In the genomic region with DNA sequence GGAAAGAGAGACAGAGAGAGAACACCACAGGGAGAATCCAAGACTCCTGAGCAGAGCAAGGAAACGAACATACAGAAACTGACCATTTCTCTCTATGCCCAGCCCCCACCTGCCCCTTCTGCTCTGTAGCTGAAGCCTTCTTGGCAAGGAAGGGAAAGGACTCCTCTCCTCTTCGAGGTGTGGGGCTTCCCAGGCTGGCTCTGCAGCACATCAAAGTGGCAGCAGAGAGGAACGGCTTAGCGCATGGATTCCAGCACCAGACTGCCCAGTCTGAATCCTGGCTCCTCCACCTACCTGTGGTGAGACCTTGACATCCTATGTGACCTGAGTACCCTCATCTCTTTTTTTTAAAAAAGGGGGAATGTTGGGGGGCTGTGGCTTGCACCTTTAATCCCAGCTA, we compare ENCODE assay signal across 23 cellular contexts.
A peak's percentile ranks its signal among the peaks of the same experiment; 100 is the strongest.
DNase-seq lines count a peak whose midpoint lies in the region; ATAC-seq, FAIRE-seq and TF ChIP-seq lines count a peak whose summit lies in the region.
"Had no signal": no experiment of that assay in that cellular context is flagged by ENCODE, and none has a peak within 500 bp of the region (broad histone marks: within the 10 kb centered on the region; RNA-seq: fewer than 3 reads in every experiment).

No MANE protein-coding gene starts in this region.

- TF ChIP-seq RAD21 in HepG2 (CRISPR knock-in tag; IDR thresholded peaks at IDR 0.05): no peak

- H3K4me3 ChIP-seq in HepG2 (replicated peaks in 1 of 3; ENCODE audit: insufficient read depth in 1 of 3, low read depth in 2 of 3, low read length in 3 of 3) (no peak overlapping the region), right lobe of liver (no peak overlapping the region), esophagus squamous epithelium (peak overlapping the region in 1 of 4 donors; percentile 6), transverse colon (no peak overlapping the region)
- H3K4me3 ChIP-seq: HAP-1, K562, MG63, PC-9 had no signal

- H3K27ac ChIP-seq in HepG2 (ENCODE audit: extremely low read length, insufficient read depth, low read length) (no peak overlapping the region), right lobe of liver (no peak overlapping the region), esophagus squamous epithelium (peak overlapping the region in 3 of 4 donors; percentile 90 to 94 (median 91)), transverse colon (peak overlapping the region; percentile 66 to 81 (median 76))
- H3K27ac ChIP-seq: HL-60, PC-9 had no signal

- in situ Hi-C loops in HepG2 (cut with HindIII; ENCODE audit: extremely low pct_ligation_motif_present, low pct_unique_long_range_greater_than_20kb) (no loop called here), transverse colon (cut with MboI; ENCODE audit: low pct_ligation_motif_present in 1 of 4, low pct_unique_long_range_greater_than_20kb in 1 of 4, low sequenced_read_pairs in 3 of 4) (no loop called here)

- TF ChIP-seq POLR2A in HepG2 (IDR thresholded peaks at IDR 0.05; ENCODE audit: insufficient read depth in 1 of 2, low read depth in 2 of 2, low read length in 2 of 2): no peak
- TF ChIP-seq POLR2A in right lobe of liver (IDR thresholded peaks at IDR 0.05): no peak
- no peak for TF ChIP-seq POLR2A in esophagus squamous epithelium (IDR thresholded peaks at IDR 0.05)
- TF ChIP-seq POLR2A in transverse colon (IDR thresholded peaks at IDR 0.05): no peak

- H3K36me3 Mint-ChIP-seq in brain: peaks cover 20% of the 10 kb centered on the region

- peak overlapping the region in 3 of 5 experiments; percentile 1 to 56 (median 19) for H3K27ac Mint-ChIP-seq in brain
- H3K27ac Mint-ChIP-seq: CD4-positive, alpha-beta T cell had no signal

- H2AFZ ChIP-seq in HepG2 (ENCODE audit: low read length): no peak overlapping the region
- H2AFZ ChIP-seq: PC-9 had no signal

- POLR2A ChIA-PET in HepG2 (lab: Yijun Ruan, JAX): interaction anchor here (1.7 to 2.1 kb wide), 2 partner anchors 68 to 70 kb away, joined by 4 to 5 read pairs; no protein-coding TSS in a partner anchor

- no peak for DNase-seq in HepG2 (ENCODE audit: low spot score)
- DNase-seq in right lobe of liver: no peak
- DNase-seq in esophagus squamous epithelium (lab: John Stamatoyannopoulos, UW): no peak
- no peak for DNase-seq in transverse colon
- no peak for DNase-seq in SHP77 (lab: John Stamatoyannopoulos, UW)
- DNase-seq in COLO829 (ENCODE audit: low spot score): no peak
- DNase-seq: CD4-positive, alpha-beta T cell; COR-L47; GOT3; MG63; NCI-H2029; NCI-H446 treated with DMSO at 0.1 percent for 48 hours; NCI-H526; NCI-H82; NK-92 treated with Interleukin-12 subunit alpha and Interleukin-12 subunit beta, amount 100 ng/mL, for 24 hours; PC-9; SHP77 treated with DMSO at 0.1 percent for 48 hours; T-helper 1 cell had no signal

- peaks cover 11% of the 10 kb centered on the region for H3K79me2 ChIP-seq in HepG2 (ENCODE audit: insufficient read depth, low read length)

- H3K4me2 ChIP-seq in HepG2 (ENCODE audit: low read depth, low read length): no peak overlapping the region
- H3K4me2 ChIP-seq: PC-9 had no signal

- TF ChIP-seq CTCF in HepG2 (CRISPR knock-in tag; IDR thresholded peaks at IDR 0.05) (no peak), right lobe of liver (IDR thresholded peaks at IDR 0.05) (no peak), brain (conservative IDR thresholded peaks at IDR 0.05) (no peak), esophagus squamous epithelium (IDR thresholded peaks at IDR 0.05) (no peak), transverse colon (IDR thresholded peaks at IDR 0.05) (no peak)

- H3K4me1 Mint-ChIP-seq in brain: peaks cover 57% of the 10 kb centered on the region

- 93% methylated on average over 4 of the region's 4 CpGs for WGBS in HepG2 (ENCODE audit: low lambda C conversion rate)
- 93% methylated on average over 3 of the region's 4 CpGs for WGBS in right lobe of liver (ENCODE audit: insufficient coverage, low coverage, low lambda C conversion rate, missing lambda C conversion rate)
- WGBS in esophagus squamous epithelium, 2 donors: 40 to 54% methylated on average over 4 of the region's 4 CpGs
- WGBS in transverse colon (ENCODE audit: low coverage in 1 of 2), 2 donors: 41 to 52% methylated on average over 2 to 4 of the region's 4 CpGs

- ATAC-seq in HepG2 (no peak), right lobe of liver (no peak), GM21723 (IDR thresholded peaks at IDR 0.05; ENCODE audit: unreplicated experiment) (no peak)
- ATAC-seq: K562 had no signal

- H3K27me3 ChIP-seq in HepG2 (ENCODE audit: control insufficient read depth in 1 of 2, insufficient read depth in 2 of 2, low read length in 2 of 2) (no peaks in the 10 kb centered on the region), right lobe of liver (no peaks in the 10 kb centered on the region), esophagus squamous epithelium (no peaks in the 10 kb centered on the region), transverse colon (no peaks in the 10 kb centered on the region)
- H3K27me3 ChIP-seq: MG63 had no signal

- no peaks in the 10 kb centered on the region for H3K27me3 Mint-ChIP-seq in brain

- no peaks in the 10 kb centered on the region; the same call in 1 of the 2 replicates for H4K20me1 ChIP-seq in HepG2 (ENCODE audit: insufficient read depth, low read length)

- H3K36me3 ChIP-seq in HepG2 (replicated peaks in 1 of 2; ENCODE audit: control insufficient read depth in 1 of 2, insufficient read depth in 2 of 2, low read length in 2 of 2) (peaks cover 15 to 49% of the 10 kb centered on the region in 2 experiments), right lobe of liver (no peaks in the 10 kb centered on the region), esophagus squamous epithelium (no peaks in the 10 kb centered on the region), transverse colon (no peaks in the 10 kb centered on the region)
- H3K36me3 ChIP-seq: HAP-1, MG63 had no signal

- CTCF ChIA-PET in HepG2 (lab: Yijun Ruan, JAX; ENCODE audit: low intra/inter-chr PET ratio, low total read pairs): no interaction called here

- H3K4me1 ChIP-seq in HepG2 (ENCODE audit: insufficient read depth, low read length) (peaks cover 70% of the 10 kb centered on the region), right lobe of liver (no peaks in the 10 kb centered on the region), esophagus squamous epithelium (peaks cover 50 to 100% (median 68%) of the 10 kb centered on the region in 3 donors), transverse colon (peaks cover 35 to 94% (median 66%) of the 10 kb centered on the region in 4 donors)
- H3K4me1 ChIP-seq: HAP-1 had no signal

- H3K9ac ChIP-seq in HepG2 (ENCODE audit: insufficient read depth, low read depth, low read length): no peak overlapping the region

- no TSS peak for BruUV-seq in HepG2 (replicated peaks; lab: Mats Ljungman, UMichigan)

- intact Hi-C loops in HepG2 (cut with micrococcal nuclease; ENCODE audit: unreplicated experiment): no loop called here
- intact Hi-C loops in right lobe of liver (cut with DNase I): no loop called here
- intact Hi-C loops in esophagus squamous epithelium (cut with DNase I): loop anchor here (10.0 kb wide), 1 partner anchor 69 kb away; a partner anchor contains a TSS
- intact Hi-C loops in transverse colon (cut with DNase I; ENCODE audit: low total_unique reads): no loop called here

- H3K9me3 ChIP-seq in HepG2 (ENCODE audit: low read length): no peaks in the 10 kb centered on the region
- H3K9me3 ChIP-seq in right lobe of liver: no peaks in the 10 kb centered on the region
- no peaks in the 10 kb centered on the region for H3K9me3 ChIP-seq in esophagus squamous epithelium
- no peaks in the 10 kb centered on the region for H3K9me3 ChIP-seq in transverse colon
- H3K9me3 ChIP-seq: HAP-1 had no signal

- TF ChIP-seq EP300 in HepG2 (IDR thresholded peaks at IDR 0.05; ENCODE audit: low read depth in 2 of 2, low read length in 2 of 2): no peak
- no peak for TF ChIP-seq EP300 in HepG2 (CRISPR knock-in tag; IDR thresholded peaks at IDR 0.05; ENCODE audit: borderline replicate concordance)
- no peak for TF ChIP-seq EP300 in transverse colon (IDR thresholded peaks at IDR 0.05; ENCODE audit: low read depth)

- H3K9me3 Mint-ChIP-seq in brain: no peaks in the 10 kb centered on the region
- H3K9me3 Mint-ChIP-seq: CD4-positive, alpha-beta T cell had no signal

- FAIRE-seq in HepG2 (lab: Jason Lieb, UNC): no peak
- FAIRE-seq: K562 had no signal

- no peak overlapping the region for H3K4me3 Mint-ChIP-seq in brain
- H3K4me3 Mint-ChIP-seq: CD4-positive, alpha-beta T cell had no signal

TF ChIP-seq in HepG2, 621 proteins besides CTCF, POLR2A, EP300 and RAD21:
- TF ChIP-seq RBM39 (IDR thresholded peaks at IDR 0.05; ENCODE audit: low read depth, low read length, poor library complexity, severe bottlenecking) (no peak), CHD2 (IDR thresholded peaks at IDR 0.05; ENCODE audit: low read depth, low read length) (no peak)
- TF ChIP-seq, protein P1, sequence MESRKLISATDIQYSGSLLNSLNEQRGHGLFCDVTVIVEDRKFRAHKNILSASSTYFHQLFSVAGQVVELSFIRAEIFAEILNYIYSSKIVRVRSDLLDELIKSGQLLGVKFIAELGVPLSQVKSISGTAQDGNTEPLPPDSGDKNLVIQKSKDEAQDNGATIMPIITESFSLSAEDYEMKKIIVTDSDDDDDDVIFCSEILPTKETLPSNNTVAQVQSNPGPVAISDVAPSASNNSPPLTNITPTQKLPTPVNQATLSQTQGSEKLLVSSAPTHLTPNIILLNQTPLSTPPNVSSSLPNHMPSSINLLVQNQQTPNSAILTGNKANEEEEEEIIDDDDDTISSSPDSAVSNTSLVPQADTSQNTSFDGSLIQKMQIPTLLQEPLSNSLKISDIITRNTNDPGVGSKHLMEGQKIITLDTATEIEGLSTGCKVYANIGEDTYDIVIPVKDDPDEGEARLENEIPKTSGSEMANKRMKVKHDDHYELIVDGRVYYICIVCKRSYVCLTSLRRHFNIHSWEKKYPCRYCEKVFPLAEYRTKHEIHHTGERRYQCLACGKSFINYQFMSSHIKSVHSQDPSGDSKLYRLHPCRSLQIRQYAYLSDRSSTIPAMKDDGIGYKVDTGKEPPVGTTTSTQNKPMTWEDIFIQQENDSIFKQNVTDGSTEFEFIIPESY (CRISPR knock-in tag; IDR thresholded peaks at IDR 0.05): peak; percentile 92

Comparison
In these comparisons a context has a peak if more than half of its experiments do, and no peak if none do; other contexts are left out.
1. H3K27ac ChIP-seq: peak in esophagus squamous epithelium (3 of 4) and transverse colon (4 of 4); none in HepG2 (single experiment) and right lobe of liver (0 of 3).